In genomic region chr11:67438121-67438902, GRCh38 we compare ENCODE assay signal across 9 cellular contexts. TPM values are rescaled to one million over a fixed set of nuclear protein-coding genes. Genes with fewer than 3 reads are reported as not detected.
DNase-seq lines count a peak whose midpoint lies in the region; ATAC-seq and TF ChIP-seq lines count a peak whose summit lies in the region.
"Had no signal": no experiment of that assay in that cellular context is flagged by ENCODE, and none has a peak within 500 bp of the region (broad histone marks: within the 10 kb centered on the region; RNA-seq: fewer than 3 reads in every experiment).

No MANE protein-coding gene starts in this region.

- DNase-seq in activated T-cell treated with anti-CD3 and anti-CD28 coated beads for 1 hour (ENCODE audit: low read depth) (peak; percentile 66), right lobe of liver (peak in 1 of 3 donors; percentile 61), GM23248 (no peak)
- peak; percentile 45 to 72 (median 64) for DNase-seq in stimulated activated naive CD4-positive, alpha-beta T cell (lab: John Stamatoyannopoulos, UW)

- ATAC-seq in right lobe of liver (no peak), HG02588 (IDR thresholded peaks at IDR 0.05; ENCODE audit: unreplicated experiment) (no peak), HG03095 (IDR thresholded peaks at IDR 0.05; ENCODE audit: unreplicated experiment) (no peak), GM18868 (IDR thresholded peaks at IDR 0.05; ENCODE audit: unreplicated experiment) (no peak)

- no peaks in the 10 kb centered on the region for H3K9me2 ChIP-seq in GM23248 (ENCODE audit: insufficient read depth)

- no peak for TF ChIP-seq CTCF in right lobe of liver (IDR thresholded peaks at IDR 0.05)

- no peak for TF ChIP-seq POLR2A in right lobe of liver (IDR thresholded peaks at IDR 0.05)

- H3K27me3 ChIP-seq in right lobe of liver = no peaks in the 10 kb centered on the region
- H3K27me3 ChIP-seq in GM23248 (replicated peaks; ENCODE audit: insufficient read depth) = no peaks in the 10 kb centered on the region

- intact Hi-C loops in right lobe of liver (cut with DNase I) = no loop called here

- no peak overlapping the region for H3K4me2 ChIP-seq in GM23248 (ENCODE audit: unreplicated experiment)

- 58% methylated on average over 7 of the region's 42 CpGs for WGBS in right lobe of liver (ENCODE audit: insufficient coverage, low coverage, low lambda C conversion rate, missing lambda C conversion rate)
- WGBS in GM23248 (ENCODE audit: low coverage in 1 of 2, low lambda C conversion rate in 2 of 2, missing lambda C conversion rate in 2 of 2), 2 experiments = 84 to 98% methylated on average over 13 to 41 of the region's 42 CpGs

- H4K20me1 ChIP-seq in GM23248 (ENCODE audit: insufficient read depth) = no peaks in the 10 kb centered on the region

- no peaks in the 10 kb centered on the region for H3K9me3 ChIP-seq in KOPT-K1 (ENCODE audit: insufficient read depth, low read length, poor library complexity, severe bottlenecking)
- H3K9me3 ChIP-seq in right lobe of liver = no peaks in the 10 kb centered on the region
- no peaks in the 10 kb centered on the region for H3K9me3 ChIP-seq in GM23248 (ENCODE audit: low read depth)

- H3F3A ChIP-seq in GM23248 (ENCODE audit: insufficient read depth) = no peaks in the 10 kb centered on the region; the same call in 1 of the 2 replicates

- peaks cover 31% of the 10 kb centered on the region for H3K36me3 ChIP-seq in KOPT-K1 (ENCODE audit: insufficient read depth, low read length)
- peaks cover 0 to 27% (median 4%) of the 10 kb centered on the region in 4 donors for H3K36me3 ChIP-seq in right lobe of liver
- H3K36me3 ChIP-seq in GM23248 (ENCODE audit: low read depth) = no peaks in the 10 kb centered on the region; the same call in 1 of the 2 replicates

- peak overlapping the region; percentile 100 for H3K27ac ChIP-seq in KOPT-K1 (ENCODE audit: low read depth, low read length, poor library complexity, severe bottlenecking)
- no peak overlapping the region for H3K27ac ChIP-seq in right lobe of liver
- no peak overlapping the region for H3K27ac ChIP-seq in GM23248

- peaks cover 0 to 7% (median 0%) of the 10 kb centered on the region in 4 donors for H3K4me1 ChIP-seq in right lobe of liver
- H3K4me1 ChIP-seq in GM23248 (ENCODE audit: insufficient read depth) = no peaks in the 10 kb centered on the region

- peak overlapping the region in 2 of 3 donors; percentile 11 to 27 for H3K4me3 ChIP-seq in right lobe of liver
- no peak overlapping the region for H3K4me3 ChIP-seq in GM23248

- in situ Hi-C loops in GM23248 (cut with MboI) = no loop called here

- peaks cover 12% of the 10 kb centered on the region for H3K79me2 ChIP-seq in GM23248 (ENCODE audit: insufficient read depth)

- H2AFZ ChIP-seq in GM23248 = no peak overlapping the region

- H3K9ac ChIP-seq in GM23248 = no peak overlapping the region

RNA-seq across cellular contexts. Expression of gene PTPRCAP, which starts 0.8 kb away (rescaled TPM):
- total RNA-seq in right lobe of liver = 1 to 10 TPM in 4 of 6 experiments, under 1 TPM in 2; 0.72 to 2.8 (median 2.1) TPM
- total RNA-seq in GM23248 (2014; rRNA removed; shearing (Covaris generic)) = not detected in 2 replicates
- 0.43 and 0.68 TPM in 2 replicates for polyA plus RNA-seq in GM23248 (2016; fragmentation: Nextera tagmentation; extraction: Ambion mirVana)
- total RNA-seq: RPMI7951 had no signal

RNA-seq across cellular contexts. Expression of gene CORO1B, which starts 5.0 kb away (rescaled TPM):
- total RNA-seq in right lobe of liver = 10 to 100 TPM; 28.5 to 58.6 (median 40.4) TPM
- 107 and 113 TPM in 2 replicates for total RNA-seq in GM23248 (2014; rRNA removed; shearing (Covaris generic))
- polyA plus RNA-seq in GM23248 (2016; fragmentation: Nextera tagmentation; extraction: Ambion mirVana) = 78.1 and 80.2 TPM in 2 replicates

RNA-seq across cellular contexts. Expression of gene RPS6KB2, which starts 10.0 kb away (rescaled TPM):
- 10 to 100 TPM; 18.8 to 37.1 (median 27.1) TPM for total RNA-seq in right lobe of liver
- 68.0 and 71.2 TPM in 2 replicates for total RNA-seq in GM23248 (2014; rRNA removed; shearing (Covaris generic))
- polyA plus RNA-seq in GM23248 (2016; fragmentation: Nextera tagmentation; extraction: Ambion mirVana) = 52.3 and 53.0 TPM in 2 replicates

RNA-seq across cellular contexts. Expression of gene GPR152, which starts 14.2 kb away (rescaled TPM):
- total RNA-seq in right lobe of liver = not detected
- total RNA-seq in GM23248 (2014; rRNA removed; shearing (Covaris generic)) = not detected in 2 replicates
- polyA plus RNA-seq in GM23248 (2016; fragmentation: Nextera tagmentation; extraction: Ambion mirVana) = not detected in 2 replicates
- total RNA-seq: RPMI7951 had no signal

RNA-seq across cellular contexts. Expression of gene CABP4, which starts 16.8 kb away (rescaled TPM):
- total RNA-seq in right lobe of liver = 1 to 10 TPM in 4 of 6 experiments, under 1 TPM in 2; 0.55 to 1.7 (median 1.2) TPM
- total RNA-seq in GM23248 (2014; rRNA removed; shearing (Covaris generic)) = not detected in 2 replicates
- polyA plus RNA-seq in GM23248 (2016; fragmentation: Nextera tagmentation; extraction: Ambion mirVana) = not detected in 2 replicates
- total RNA-seq: RPMI7951 had no signal
